In the genomic region with DNA sequence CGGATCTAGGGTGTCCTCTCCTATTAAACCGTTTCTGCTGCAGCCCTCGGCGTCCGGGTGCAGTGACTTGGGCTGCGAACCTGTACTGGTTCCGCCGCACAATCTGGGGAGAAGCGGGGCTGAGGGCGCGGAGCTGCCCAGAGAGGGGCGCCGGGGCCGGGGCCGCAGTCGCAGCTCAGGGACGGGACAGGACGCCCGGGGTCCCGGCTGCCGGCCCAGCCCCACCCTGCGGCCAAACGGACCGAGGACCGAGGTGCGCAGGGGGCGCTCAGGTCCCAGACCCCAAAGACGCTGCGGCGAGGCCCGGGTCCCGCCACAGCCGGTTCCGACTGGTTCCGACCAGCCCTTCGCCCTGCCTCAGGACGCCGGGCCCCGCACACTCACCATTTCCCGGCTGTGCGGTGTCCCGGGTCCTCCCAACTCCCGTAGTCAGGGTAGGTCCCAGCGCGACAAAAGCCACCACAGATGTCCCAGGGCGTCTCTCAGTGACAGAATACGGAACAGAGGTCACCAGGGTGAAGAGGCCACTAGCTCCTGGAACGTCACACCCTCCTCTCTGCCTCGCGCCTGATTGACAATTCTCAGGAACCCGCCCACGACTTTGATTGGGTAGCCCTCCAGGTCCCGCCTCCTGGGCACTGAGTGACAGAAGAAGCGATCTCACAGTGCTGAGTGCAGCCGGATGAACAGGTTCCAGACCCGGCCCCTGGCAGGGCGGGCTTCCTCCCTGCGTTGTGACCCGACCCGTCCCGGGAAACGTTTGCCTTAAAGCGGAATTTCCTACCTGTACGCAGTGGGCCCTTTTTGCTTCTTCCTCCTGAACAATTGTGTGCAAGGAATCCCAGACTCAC, we compare ENCODE assay signal across 8 cellular contexts. TPM values are rescaled to one million over a fixed set of nuclear protein-coding genes. Genes with fewer than 3 reads are reported as not detected.
DNase-seq lines count a peak whose midpoint lies in the region; ATAC-seq lines count a peak whose summit lies in the region.

ZNF44 (minus strand) TSS at position 576 of the 851 bp plus-strand sequence; CDS start at position 387, 189 bp downstream.

- peak within 1 kb of the TSS; percentile 79 for H3K9ac ChIP-seq in HUES64 (ENCODE audit: low read depth, low read length)
- peak within 1 kb of the TSS; percentile 98 for H3K9ac ChIP-seq in mucosa of stomach (ENCODE audit: low read length)

- peak; percentile 87 for ATAC-seq in GM21423 (IDR thresholded peaks at IDR 0.05; ENCODE audit: unreplicated experiment)

- H3K27ac ChIP-seq in HUES64 (ENCODE audit: low read depth, low read length) = peak within 1 kb of the TSS; percentile 36; the same call in 1 of the 2 replicates
- H3K27ac ChIP-seq in esophagus (ENCODE audit: low read depth in 2 of 2, low read length in 1 of 2) = peak within 1 kb of the TSS; percentile 88 to 94

- peaks cover 8% of the 10 kb centered on the region for H3K4me1 ChIP-seq in HUES64 (ENCODE audit: insufficient read depth, low read length)
- peaks cover 2 to 8% of the 10 kb centered on the region in 2 donors for H3K4me1 ChIP-seq in esophagus (ENCODE audit: control insufficient read depth in 2 of 2, insufficient read depth in 2 of 2, low read length in 1 of 2)
- peaks cover 10% of the 10 kb centered on the region for H3K4me1 ChIP-seq in mucosa of stomach (ENCODE audit: control insufficient read depth, insufficient read depth, low read length)

- H3K36me3 Mint-ChIP-seq in activated T-cell treated with anti-CD3 and anti-CD28 coated beads, Interleukin-2, amount 50 U/mL, for 24 hours (ENCODE audit: low read depth) = peaks cover 34% of the 10 kb centered on the region

- H3K36me3 ChIP-seq in HUES64 (ENCODE audit: insufficient read depth, low read length) = peaks cover 4% of the 10 kb centered on the region; the same call in 1 of the 2 replicates
- H3K36me3 ChIP-seq in esophagus (ENCODE audit: control insufficient read depth in 2 of 2, insufficient read depth in 2 of 2, low read length in 1 of 2) = no peaks in the 10 kb centered on the region
- H3K36me3 ChIP-seq in mucosa of stomach (ENCODE audit: control insufficient read depth, insufficient read depth, low read length) = no peaks in the 10 kb centered on the region

- peak within 1 kb of the TSS; percentile 86 for H3K4me3 ChIP-seq in HUES64 (ENCODE audit: low read length)
- peak within 1 kb of the TSS; percentile 90 to 94 for H3K4me3 ChIP-seq in esophagus (ENCODE audit: low read depth in 1 of 2, low read length in 2 of 2)
- H3K4me3 ChIP-seq in mucosa of stomach (ENCODE audit: low read length) = peak within 1 kb of the TSS; percentile 90

- peak within 1 kb of the TSS; percentile 99 for H3K4me3 Mint-ChIP-seq in activated T-cell treated with anti-CD3 and anti-CD28 coated beads, Interleukin-2, amount 50 U/mL, for 24 hours

- H3K4me1 Mint-ChIP-seq in activated T-cell treated with anti-CD3 and anti-CD28 coated beads, Interleukin-2, amount 50 U/mL, for 24 hours (ENCODE audit: low read depth) = peaks cover 36% of the 10 kb centered on the region

- DNase-seq in D341Med (ENCODE audit: low spot score) = peak; percentile 95
- DNase-seq in OCI-M2 (lab: John Stamatoyannopoulos, UW; ENCODE audit: unreplicated experiment) = peak; percentile 69
- peak; percentile 95 for DNase-seq in activated T-cell treated with anti-CD3 and anti-CD28 coated beads, Interleukin-2, amount 50 U/mL, for 24 hours
- peak; percentile 88 to 90 for DNase-seq in stimulated activated CD8-positive, alpha-beta memory T cell treated with anti-CD3 and anti-CD28 coated beads, Interleukin-7, amount 100 ng/mL, for 1 hour (ENCODE audit: low read depth in 2 of 2)

- H3K27me3 ChIP-seq in HUES64 (ENCODE audit: insufficient read depth, low read length) (no peaks in the 10 kb centered on the region), esophagus (ENCODE audit: control insufficient read depth in 1 of 2, insufficient read depth in 2 of 2, low read length in 2 of 2) (no peaks in the 10 kb centered on the region), mucosa of stomach (ENCODE audit: control insufficient read depth, insufficient read depth, low read length) (no peaks in the 10 kb centered on the region)

- peaks cover 2% of the 10 kb centered on the region for H3K9me3 Mint-ChIP-seq in activated T-cell treated with anti-CD3 and anti-CD28 coated beads, Interleukin-2, amount 50 U/mL, for 24 hours

- H3K27ac Mint-ChIP-seq in activated T-cell treated with anti-CD3 and anti-CD28 coated beads, Interleukin-2, amount 50 U/mL, for 24 hours = peak within 1 kb of the TSS; percentile 97

- H3K9me3 ChIP-seq in HUES64 (ENCODE audit: insufficient read depth, low read depth, low read length) (no peaks in the 10 kb centered on the region), esophagus (ENCODE audit: control insufficient read depth in 2 of 2, insufficient read depth in 1 of 2, low read depth in 1 of 2, low read length in 1 of 2) (no peaks in the 10 kb centered on the region), mucosa of stomach (ENCODE audit: control insufficient read depth, low read length) (no peaks in the 10 kb centered on the region)

- no peaks in the 10 kb centered on the region for H3K27me3 Mint-ChIP-seq in activated T-cell treated with anti-CD3 and anti-CD28 coated beads, Interleukin-2, amount 50 U/mL, for 24 hours

- 1% methylated on average over 64 of the region's 64 CpGs for WGBS in HUES64
- 0% methylated on average over 61 to 64 of the region's 64 CpGs for WGBS in esophagus, 2 donors

RNA-seq across cellular contexts. Expression of gene ZNF44, which starts in this region (rescaled TPM):
- polyA plus RNA-seq in HUES64 (2013, experiment 1 of 2) = 3.6 TPM
- polyA plus RNA-seq in HUES64 (2013, experiment 2 of 2) = 4.2 TPM
- 1 to 10 TPM; 5.7 TPM for polyA plus RNA-seq in esophagus

Comparison
In these comparisons a context has a peak if more than half of its experiments do, and no peak if none do; other contexts are left out.
1. Peak in every context shown above with its lines: DNase-seq, ATAC-seq, H3K4me3 ChIP-seq and H3K27ac ChIP-seq.